In genomic region chr6:79078057-79078969, GRCh38 we compare ENCODE assay signal across 8 cellular contexts.
DNase-seq lines count a peak whose midpoint lies in the region; ATAC-seq and TF ChIP-seq lines count a peak whose summit lies in the region.

Gene PHIP, minus strand, starts transcription at chr6:79078254. Its CDS starts 186 bp downstream, at chr6:79078068.

- H3K27me3 ChIP-seq in iPS-20b (ENCODE audit: insufficient read depth, low read length): no peaks in the 10 kb centered on the region

- ATAC-seq in GM18907 (IDR thresholded peaks at IDR 0.05; ENCODE audit: unreplicated experiment) (peak; percentile 76), HG03139 (IDR thresholded peaks at IDR 0.05; ENCODE audit: unreplicated experiment) (peak; percentile 62)

- POLR2A ChIA-PET in AG04449 (lab: Yijun Ruan, JAX): interaction anchor here (1.4 to 1.5 kb wide), 2 partner anchors 17 to 29 kb away, joined by 3 to 4 read pairs; no protein-coding TSS in a partner anchor

- peak within 1 kb of the TSS; percentile 82 for H3K4me3 ChIP-seq in AG04449 (ENCODE audit: low read depth, low read length)
- H3K4me3 ChIP-seq in iPS-20b (ENCODE audit: low read length): peak within 1 kb of the TSS; percentile 92
- H3K4me3 ChIP-seq in skin epidermis: peak within 1 kb of the TSS; percentile 68 to 98 (median 90)

- H3K27ac ChIP-seq in VCaP (peak within 1 kb of the TSS; percentile 98), iPS-20b (ENCODE audit: low read length) (peak within 1 kb of the TSS; percentile 82), skin epidermis (peak within 1 kb of the TSS; percentile 94 to 100 (median 99))

- H3K4me1 ChIP-seq in iPS-20b (ENCODE audit: insufficient read depth, low read length): peaks cover 21% of the 10 kb centered on the region; the same call in 1 of the 2 replicates

- peak; percentile 94 for DNase-seq in AG04449 (ENCODE audit: low read depth, low spot score)
- DNase-seq in NCI-H2196 treated with DMSO at 0.1 percent for 48 hours (lab: John Stamatoyannopoulos, UW; ENCODE audit: unreplicated experiment): peak; percentile 94
- peak; percentile 66 to 95 for DNase-seq in T47D (ENCODE audit: low read depth in 1 of 2, low spot score in 1 of 2)

- TF ChIP-seq CTCF in AG04449 (IDR thresholded peaks at IDR 0.05; ENCODE audit: insufficient read depth, low read length, missing control alignments): no peak
- TF ChIP-seq CTCF in VCaP (conservative IDR thresholded peaks at IDR 0.05): no peak

- CTCF ChIA-PET in AG04449 (lab: Yijun Ruan, JAX): interaction anchor here (0.9 kb wide), 1 partner anchor 11 kb away, joined by 4 read pairs; no protein-coding TSS in a partner anchor

- in situ Hi-C loops in T47D (cut with HindIII; ENCODE audit: low pct_unique_long_range_greater_than_20kb, low sequenced_read_pairs): no loop called here

- peak within 1 kb of the TSS; percentile 93 for H3K9ac ChIP-seq in iPS-20b (ENCODE audit: low read depth, low read length)

- H3K9me3 ChIP-seq in iPS-20b (ENCODE audit: insufficient read depth, low read depth, low read length): no peaks in the 10 kb centered on the region

- peaks cover 10% of the 10 kb centered on the region; the same call in 1 of the 2 replicates for H3K36me3 ChIP-seq in iPS-20b (ENCODE audit: insufficient read depth, low read depth, low read length)

Comparison
In these comparisons a context has a peak if more than half of its experiments do, and no peak if none do; other contexts are left out.
1. Peak in every context shown above with its lines: DNase-seq, ATAC-seq, H3K4me3 ChIP-seq and H3K27ac ChIP-seq.